9 cellular contexts compared by ENCODE assay signal in genomic region chr10:87585565-87586514, GRCh38.
DNase-seq lines count a peak whose midpoint lies in the region; ATAC-seq, FAIRE-seq and TF ChIP-seq lines count a peak whose summit lies in the region.
"Had no signal": no experiment of that assay in that cellular context is flagged by ENCODE, and none has a peak within 500 bp of the region (broad histone marks: within the 10 kb centered on the region; RNA-seq: fewer than 3 reads in every experiment).

No MANE protein-coding gene starts in this region.

- peak; percentile 97 for FAIRE-seq in RCC 7860 (lab: Jason Lieb, UNC)

- TF ChIP-seq CTCF in foreskin fibroblast (IDR thresholded peaks at IDR 0.05; ENCODE audit: low read depth, low read length) = no peak

- ATAC-seq in stimulated activated naive CD8-positive, alpha-beta T cell treated with anti-CD3 and anti-CD28 coated beads, Interleukin-15, Interleukin-2, amounts not matched to agents 100 U/mL and 50 U/mL, for 24 hours = no peak

- H3K4me3 ChIP-seq in foreskin fibroblast (ENCODE audit: low read depth in 1 of 2, low read length in 2 of 2) = no peak overlapping the region
- no peak overlapping the region for H3K4me3 ChIP-seq in skeletal muscle cell (ENCODE audit: low read depth, low read length)

- DNase-seq in NCI-H2196 (lab: John Stamatoyannopoulos, UW; ENCODE audit: unreplicated experiment) (peak; percentile 5), NCI-H2196 treated with DMSO at 0.1 percent for 48 hours (lab: John Stamatoyannopoulos, UW; ENCODE audit: unreplicated experiment) (no peak), RCC 7860 (ENCODE audit: low spot score) (peak; percentile 92), foreskin fibroblast (peak; percentile 22 to 41), skeletal muscle cell (ENCODE audit: low read depth) (peak; percentile 35), COLO668 (lab: John Stamatoyannopoulos, UW; ENCODE audit: unreplicated experiment) (no peak), retina (no peak)
- no peak for DNase-seq in stimulated activated naive CD8-positive, alpha-beta T cell treated with anti-CD3 and anti-CD28 coated beads, Interleukin-15, Interleukin-2, amounts not matched to agents 100 U/mL and 50 U/mL, for 24 hours
- DNase-seq: NCI-H1092 had no signal

Comparison
In these comparisons a context has a peak if more than half of its experiments do, and no peak if none do; other contexts are left out.
1. DNase-seq: peak in NCI-H2196 (single experiment), RCC 7860 (single experiment), foreskin fibroblast (2 of 2) and skeletal muscle cell (single experiment); none in NCI-H2196 treated with DMSO at 0.1 percent for 48 hours (single experiment), stimulated activated naive CD8-positive, alpha-beta T cell treated with anti-CD3 and anti-CD28 coated beads, Interleukin-15, Interleukin-2, amounts not matched to agents 100 U/mL and 50 U/mL, for 24 hours (single experiment), COLO668 (single experiment) and retina (single experiment).